Comparison of ENCODE assay signal across 9 cellular contexts in the genomic region with DNA sequence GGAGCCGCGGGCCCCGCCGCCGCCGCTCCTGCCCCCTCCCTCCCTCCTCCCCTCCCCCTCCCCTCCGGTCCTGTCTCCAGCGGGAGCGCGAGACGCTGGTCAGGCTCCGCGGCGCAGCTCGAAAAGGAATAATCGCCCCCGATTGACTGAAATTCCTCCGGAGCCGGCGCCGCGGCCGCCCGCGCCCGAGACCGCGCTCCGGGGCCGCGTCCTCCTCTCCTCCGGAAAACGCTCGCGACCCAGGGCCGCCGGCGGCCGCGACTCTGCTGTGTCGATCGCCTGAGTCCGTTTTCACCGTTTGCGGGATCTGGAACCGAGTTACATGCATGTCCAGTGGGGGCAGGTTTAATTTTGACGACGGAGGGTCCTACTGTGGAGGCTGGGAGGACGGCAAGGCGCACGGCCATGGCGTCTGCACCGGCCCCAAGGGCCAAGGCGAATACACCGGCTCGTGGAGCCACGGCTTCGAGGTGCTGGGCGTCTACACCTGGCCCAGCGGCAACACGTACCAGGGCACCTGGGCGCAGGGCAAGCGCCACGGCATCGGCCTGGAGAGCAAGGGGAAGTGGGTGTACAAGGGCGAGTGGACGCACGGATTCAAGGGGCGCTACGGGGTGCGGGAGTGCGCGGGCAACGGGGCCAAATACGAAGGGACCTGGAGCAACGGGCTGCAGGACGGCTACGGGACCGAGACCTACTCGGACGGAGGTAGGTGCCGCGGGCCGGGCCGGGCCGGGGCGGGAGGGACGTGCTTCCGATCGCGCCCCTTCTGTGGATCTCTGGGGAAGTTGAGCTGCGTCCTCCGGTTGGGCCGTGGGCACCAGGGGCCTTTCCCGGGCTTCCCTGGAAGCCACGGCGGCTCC. TPM values are rescaled to one million over a fixed set of nuclear protein-coding genes. Genes with fewer than 3 reads are reported as not detected.
DNase-seq lines count a peak whose midpoint lies in the region; ATAC-seq and TF ChIP-seq lines count a peak whose summit lies in the region.
"Had no signal": no experiment of that assay in that cellular context is flagged by ENCODE, and none has a peak within 500 bp of the region (broad histone marks: within the 10 kb centered on the region; RNA-seq: fewer than 3 reads in every experiment).

No MANE protein-coding gene starts in this region.

- TF ChIP-seq EP300 in stomach (IDR thresholded peaks at IDR 0.05): no peak

- no peaks in the 10 kb centered on the region for H3K36me3 Mint-ChIP-seq in activated naive CD4-positive, alpha-beta T cell treated with anti-CD3 and anti-CD28 coated beads, Interleukin-2, amount 10 ng/mL, durations not matched to agents 7 days and 5 days
- no peaks in the 10 kb centered on the region for H3K36me3 Mint-ChIP-seq in activated CD8-positive, alpha-beta T cell treated with anti-CD3 and anti-CD28 coated beads for 36 hours (ENCODE audit: low read depth)

- CTCF ChIA-PET in activated naive CD4-positive, alpha-beta T cell treated with anti-CD3 and anti-CD28 coated beads, Interleukin-2, amount 10 ng/mL, durations not matched to agents 7 days and 5 days (lab: Charles Lee): interaction anchor here (0.6 kb wide), 1 partner anchor 340 kb away, joined by 3 read pairs; no protein-coding TSS in a partner anchor
- CTCF ChIA-PET in activated CD8-positive, alpha-beta T cell treated with anti-CD3 and anti-CD28 coated beads for 36 hours (lab: Charles Lee): interaction anchor here (0.7 to 1.3 kb wide), 2 partner anchors 34 to 50 kb away, joined by 3 read pairs; no protein-coding TSS in a partner anchor

- no peak for ATAC-seq in activated CD8-positive, alpha-beta T cell treated with anti-CD3 and anti-CD28 coated beads for 36 hours
- no peak for ATAC-seq in HG03135 (IDR thresholded peaks at IDR 0.05; ENCODE audit: unreplicated experiment)
- ATAC-seq in GM21526 (IDR thresholded peaks at IDR 0.05; ENCODE audit: low FRiP score, unreplicated experiment): no peak

- H3K4me1 ChIP-seq in iPS DF 6.9 (ENCODE audit: control insufficient read depth, insufficient read depth, low read length) (no peaks in the 10 kb centered on the region), stomach (peaks cover 7 to 20% (median 13%) of the 10 kb centered on the region in 4 donors)

- H3K27ac Mint-ChIP-seq in activated naive CD4-positive, alpha-beta T cell treated with anti-CD3 and anti-CD28 coated beads, Interleukin-2, amount 10 ng/mL, durations not matched to agents 7 days and 5 days: no peak overlapping the region
- H3K27ac Mint-ChIP-seq in activated CD8-positive, alpha-beta T cell treated with anti-CD3 and anti-CD28 coated beads for 36 hours: no peak overlapping the region

- H3K4me3 ChIP-seq in iPS DF 6.9 (ENCODE audit: low read length) (peak overlapping the region; percentile 75), stomach (peak overlapping the region; percentile 17 to 36 (median 26))

- peaks cover 51% of the 10 kb centered on the region for H3K27me3 Mint-ChIP-seq in activated naive CD4-positive, alpha-beta T cell treated with anti-CD3 and anti-CD28 coated beads, Interleukin-2, amount 10 ng/mL, durations not matched to agents 7 days and 5 days
- peaks cover 68% of the 10 kb centered on the region for H3K27me3 Mint-ChIP-seq in activated CD8-positive, alpha-beta T cell treated with anti-CD3 and anti-CD28 coated beads for 36 hours

- H3K27me3 ChIP-seq in iPS DF 6.9 (ENCODE audit: control insufficient read depth, insufficient read depth, low read length): no peaks in the 10 kb centered on the region
- peaks cover 27 to 96% (median 60%) of the 10 kb centered on the region in 3 donors for H3K27me3 ChIP-seq in stomach

- no peak for DNase-seq in activated naive CD4-positive, alpha-beta T cell treated with anti-CD3 and anti-CD28 coated beads, Interleukin-2, amount 10 ng/mL, durations not matched to agents 7 days and 5 days
- DNase-seq in activated naive CD4-positive, alpha-beta T cell treated with Interleukin-2 at 50 U/mL for 16 hours: no peak
- DNase-seq in activated CD8-positive, alpha-beta T cell treated with anti-CD3 and anti-CD28 coated beads for 36 hours: no peak
- DNase-seq in iPS DF 6.9 (ENCODE audit: low read depth, low spot score) (no peak), stomach (no peak), NCI-H2196 treated with DMSO at 0.1 percent for 48 hours (lab: John Stamatoyannopoulos, UW; ENCODE audit: unreplicated experiment) (no peak)

- H3K27ac ChIP-seq in iPS DF 6.9 (ENCODE audit: low read length): no peak overlapping the region
- H3K27ac ChIP-seq in stomach: no peak overlapping the region
- H3K27ac ChIP-seq: KMS-11 had no signal

- H3K9me3 ChIP-seq in iPS DF 6.9 (ENCODE audit: control insufficient read depth, insufficient read depth, low read length) (no peaks in the 10 kb centered on the region), stomach (peaks cover 0 to 17% (median 7%) of the 10 kb centered on the region in 4 donors)

- H3K4me3 Mint-ChIP-seq in activated naive CD4-positive, alpha-beta T cell treated with anti-CD3 and anti-CD28 coated beads, Interleukin-2, amount 10 ng/mL, durations not matched to agents 7 days and 5 days: peak overlapping the region; percentile 43
- H3K4me3 Mint-ChIP-seq in activated CD8-positive, alpha-beta T cell treated with anti-CD3 and anti-CD28 coated beads for 36 hours: peak overlapping the region; percentile 57

- POLR2A ChIA-PET in activated CD8-positive, alpha-beta T cell treated with anti-CD3 and anti-CD28 coated beads for 36 hours (lab: Charles Lee): no interaction called here

- intact Hi-C loops in activated CD8-positive, alpha-beta T cell treated with anti-CD3 and anti-CD28 coated beads for 36 hours (cut with micrococcal nuclease): no loop called here
- intact Hi-C loops in stomach (cut with DNase I; ENCODE audit: low total_unique reads): no loop called here

- H3K36me3 ChIP-seq in iPS DF 6.9 (ENCODE audit: control insufficient read depth, insufficient read depth, low read length) (no peaks in the 10 kb centered on the region), stomach (no peaks in the 10 kb centered on the region)

- H3K4me1 Mint-ChIP-seq in activated naive CD4-positive, alpha-beta T cell treated with anti-CD3 and anti-CD28 coated beads, Interleukin-2, amount 10 ng/mL, durations not matched to agents 7 days and 5 days: peaks cover 7% of the 10 kb centered on the region
- peaks cover 10% of the 10 kb centered on the region for H3K4me1 Mint-ChIP-seq in activated CD8-positive, alpha-beta T cell treated with anti-CD3 and anti-CD28 coated beads for 36 hours (ENCODE audit: low read depth)

- H3K9me3 Mint-ChIP-seq in activated naive CD4-positive, alpha-beta T cell treated with anti-CD3 and anti-CD28 coated beads, Interleukin-2, amount 10 ng/mL, durations not matched to agents 7 days and 5 days: no peaks in the 10 kb centered on the region
- H3K9me3 Mint-ChIP-seq in activated CD8-positive, alpha-beta T cell treated with anti-CD3 and anti-CD28 coated beads for 36 hours: no peaks in the 10 kb centered on the region

- no peak for TF ChIP-seq CTCF in activated CD8-positive, alpha-beta T cell treated with anti-CD3 and anti-CD28 coated beads for 36 hours (IDR thresholded peaks at IDR 0.05)
- no peak for TF ChIP-seq CTCF in stomach (IDR thresholded peaks at IDR 0.05)

- no peak for TF ChIP-seq POLR2A in stomach (IDR thresholded peaks at IDR 0.05)

- no CpG with 5 or more reads among the region's 97 CpGs for WGBS in iPS DF 6.9 (ENCODE audit: insufficient coverage, insufficient read length)
- 1 to 3% (median 3%) methylated on average over 49 to 97 of the region's 97 CpGs for WGBS in stomach, 5 donors

RNA-seq across cellular contexts. Expression of a gene that starts 0.7 kb away (rescaled TPM):
- total RNA-seq in activated CD8-positive, alpha-beta T cell treated with anti-CD3 and anti-CD28 coated beads for 36 hours: under 1 TPM; 0.07 to 0.09 TPM
- total RNA-seq in stomach: 1 to 10 TPM in 1 of 5 donors, under 1 TPM in 2, not detected in 2; 0.58 to 1.3 (median 0.73) TPM
- 1 to 10 TPM in 1 of 3 donors, under 1 TPM in 2; 0.31 to 1.3 (median 0.46) TPM for polyA plus RNA-seq in stomach
